In the genomic region with DNA sequence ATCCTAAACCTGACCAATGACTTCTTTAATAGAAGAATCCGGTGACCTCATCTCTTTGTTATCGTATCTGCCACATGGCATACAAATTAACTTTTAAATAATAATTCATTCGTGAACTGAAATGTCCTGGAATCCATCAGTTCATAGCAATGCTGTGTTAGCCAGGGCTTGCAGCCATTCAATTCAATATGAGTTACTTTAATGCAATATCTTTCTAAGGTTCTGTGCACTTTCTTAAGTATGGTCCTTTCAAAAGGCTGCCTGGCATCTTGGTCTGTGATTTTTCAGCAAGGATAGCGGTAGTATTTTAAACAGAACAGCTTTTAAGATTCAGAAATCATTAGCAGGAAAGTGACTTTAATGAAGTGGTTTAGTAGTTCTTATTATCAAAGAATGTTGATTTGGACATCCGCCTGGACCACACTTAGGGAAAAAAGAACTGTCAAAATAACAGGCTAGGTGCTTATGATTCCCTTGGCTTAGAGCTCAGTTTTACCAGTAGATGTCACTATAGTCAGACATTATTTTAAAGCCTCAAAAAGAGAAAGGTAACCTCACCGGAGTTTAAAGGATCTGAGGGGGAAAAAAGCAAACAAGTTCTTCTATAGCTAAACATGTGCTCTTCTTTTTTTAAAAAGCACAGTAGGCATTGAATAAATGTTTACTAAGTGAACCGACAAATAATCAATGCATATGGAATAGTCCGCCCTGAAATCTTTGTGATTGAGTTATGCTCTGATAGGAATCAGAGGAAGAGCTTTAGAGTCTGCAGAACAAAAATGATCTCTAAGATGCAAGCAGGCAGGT, we compare ENCODE assay signal across 9 cellular contexts. TPM values are rescaled to one million over a fixed set of nuclear protein-coding genes. Genes with fewer than 3 reads are reported as not detected.
DNase-seq lines count a peak whose midpoint lies in the region; ATAC-seq and TF ChIP-seq lines count a peak whose summit lies in the region.
"Had no signal": no experiment of that assay in that cellular context is flagged by ENCODE, and none has a peak within 500 bp of the region (broad histone marks: within the 10 kb centered on the region; RNA-seq: fewer than 3 reads in every experiment).

No MANE protein-coding gene starts in this region.

- H3K4me1 Mint-ChIP-seq in HFFc6 (ENCODE audit: low read depth): peaks cover 5% of the 10 kb centered on the region; the same call in 1 of the 2 replicates

- H3K4me1 ChIP-seq in right cardiac atrium (ENCODE audit: control insufficient read depth, insufficient read depth, low read length) (no peaks in the 10 kb centered on the region), stomach smooth muscle (ENCODE audit: control insufficient read depth, insufficient read depth, low read length) (no peaks in the 10 kb centered on the region)
- H3K4me1 ChIP-seq: HAP-1 had no signal

- ATAC-seq in SK-N-SH treated with all-trans-retinoic acid at 6 μM for 48 hours (peak; percentile 93), right cardiac atrium (peak; percentile 76 to 79), GM18868 (IDR thresholded peaks at IDR 0.05; ENCODE audit: unreplicated experiment) (no peak)

- DNase-seq in AG20443 (ENCODE audit: low spot score) (peak; percentile 42), HFFc6 (peak; percentile 38), right cardiac atrium (no peak), islet precursor cell (no peak)
- DNase-seq in stimulated activated CD4-positive, alpha-beta T cell treated with anti-CD3 and anti-CD28 coated beads, Interleukin-2, amount 100 ng/mL, for 24 hours: no peak

- H3K27me3 Mint-ChIP-seq in HFFc6 (ENCODE audit: insufficient read depth): peaks cover 2% of the 10 kb centered on the region

- H3K4me3 Mint-ChIP-seq in HFFc6: no peak overlapping the region

- H3K27ac Mint-ChIP-seq in HFFc6: no peak overlapping the region

- no peaks in the 10 kb centered on the region for H3K9me3 Mint-ChIP-seq in HFFc6

- peak; percentile 80 for TF ChIP-seq CTCF in HFFc6 (IDR thresholded peaks at IDR 0.05)

- intact Hi-C loops in right cardiac atrium (cut with DNase I): loop anchor here (2.0 to 10.0 kb wide), 3 partner anchors 398 to 408 kb away; no protein-coding TSS in a partner anchor

- peak overlapping the region in 1 of 2 donors; percentile 34 for H3K9ac ChIP-seq in stomach smooth muscle (ENCODE audit: low read length in 2 of 2)

- H3K4me3 ChIP-seq in right cardiac atrium (ENCODE audit: low read length): no peak overlapping the region
- H3K4me3 ChIP-seq in stomach smooth muscle (ENCODE audit: low read length in 2 of 2): peak overlapping the region; percentile 54 to 64
- H3K4me3 ChIP-seq: HAP-1 had no signal

- H3K27ac ChIP-seq in right cardiac atrium (ENCODE audit: low read length) (no peak overlapping the region), stomach smooth muscle (ENCODE audit: low read length) (no peak overlapping the region)

- no peaks in the 10 kb centered on the region for H3K9me3 ChIP-seq in right cardiac atrium (ENCODE audit: control insufficient read depth, low read length)
- no peaks in the 10 kb centered on the region for H3K9me3 ChIP-seq in stomach smooth muscle (ENCODE audit: control insufficient read depth in 2 of 2, low read length in 2 of 2)
- H3K9me3 ChIP-seq: HAP-1 had no signal

- no peaks in the 10 kb centered on the region for H3K36me3 Mint-ChIP-seq in HFFc6 (ENCODE audit: low read depth)

- no peaks in the 10 kb centered on the region for H3K36me3 ChIP-seq in stomach smooth muscle (ENCODE audit: control insufficient read depth in 2 of 2, insufficient read depth in 2 of 2, low read length in 2 of 2)
- H3K36me3 ChIP-seq: HAP-1 had no signal

- H3K27me3 ChIP-seq in right cardiac atrium (ENCODE audit: control insufficient read depth, insufficient read depth) (no peaks in the 10 kb centered on the region), stomach smooth muscle (ENCODE audit: control insufficient read depth in 1 of 2, insufficient read depth in 2 of 2, low read length in 2 of 2) (no peaks in the 10 kb centered on the region)

- 45% methylated on average over 8 of the region's 8 CpGs for WGBS in right cardiac atrium

TF ChIP-seq in SK-N-SH treated with all-trans-retinoic acid at 6 μM for 48 hours, 23 proteins besides CTCF, POLR2A, EP300 and RAD21 (continues in another document):
- TF ChIP-seq TCF4 (CRISPR knock-in tag; IDR thresholded peaks at IDR 0.05; ENCODE audit: borderline replicate concordance) (peak; percentile 67), ZNF8 (CRISPR knock-in tag; IDR thresholded peaks at IDR 0.05) (no peak), CSDC2 (CRISPR knock-in tag; IDR thresholded peaks at IDR 0.05) (peak; percentile 65; the same call in 1 of the 2 replicates), ISL1 (CRISPR knock-in tag; IDR thresholded peaks at IDR 0.05) (peak; percentile 99), RARB (CRISPR knock-in tag; IDR thresholded peaks at IDR 0.05) (no peak), ZNF70 (CRISPR knock-in tag; IDR thresholded peaks at IDR 0.05) (no peak), ZFP30 (CRISPR knock-in tag; IDR thresholded peaks at IDR 0.05) (no peak), ZC3H10 (CRISPR knock-in tag; IDR thresholded peaks at IDR 0.05) (0 out of 2 replicates have a peak, but pooled peaks have one; percentile 26), TOX (CRISPR knock-in tag; IDR thresholded peaks at IDR 0.05; ENCODE audit: borderline replicate concordance) (no peak), ZFP3 (CRISPR knock-in tag; IDR thresholded peaks at IDR 0.05) (no peak), ARNTL (CRISPR knock-in tag; IDR thresholded peaks at IDR 0.05; ENCODE audit: borderline replicate concordance, low read depth) (no peak), GLIS3 (CRISPR knock-in tag; IDR thresholded peaks at IDR 0.05) (0 out of 2 replicates have a peak, but pooled peaks have one; percentile 41), SNAI2 (CRISPR knock-in tag; IDR thresholded peaks at IDR 0.05) (peak; percentile 78; the same call in 1 of the 2 replicates), PPARA (CRISPR knock-in tag; IDR thresholded peaks at IDR 0.05; ENCODE audit: borderline replicate concordance) (no peak), ESRRG (CRISPR knock-in tag; IDR thresholded peaks at IDR 0.05) (0 out of 2 replicates have a peak, but pooled peaks have one; percentile 34)
- TF ChIP-seq, protein P1, sequence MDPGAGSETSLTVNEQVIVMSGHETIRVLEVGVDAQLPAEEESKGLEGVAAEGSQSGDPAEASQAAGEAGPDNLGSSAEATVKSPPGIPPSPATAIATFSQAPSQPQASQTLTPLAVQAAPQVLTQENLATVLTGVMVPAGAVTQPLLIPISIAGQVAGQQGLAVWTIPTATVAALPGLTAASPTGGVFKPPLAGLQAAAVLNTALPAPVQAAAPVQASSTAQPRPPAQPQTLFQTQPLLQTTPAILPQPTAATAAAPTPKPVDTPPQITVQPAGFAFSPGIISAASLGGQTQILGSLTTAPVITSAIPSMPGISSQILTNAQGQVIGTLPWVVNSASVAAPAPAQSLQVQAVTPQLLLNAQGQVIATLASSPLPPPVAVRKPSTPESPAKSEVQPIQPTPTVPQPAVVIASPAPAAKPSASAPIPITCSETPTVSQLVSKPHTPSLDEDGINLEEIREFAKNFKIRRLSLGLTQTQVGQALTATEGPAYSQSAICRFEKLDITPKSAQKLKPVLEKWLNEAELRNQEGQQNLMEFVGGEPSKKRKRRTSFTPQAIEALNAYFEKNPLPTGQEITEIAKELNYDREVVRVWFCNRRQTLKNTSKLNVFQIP (CRISPR knock-in tag; IDR thresholded peaks at IDR 0.05; ENCODE audit: borderline replicate concordance, low read depth): no peak
- TF ChIP-seq, protein P2, sequence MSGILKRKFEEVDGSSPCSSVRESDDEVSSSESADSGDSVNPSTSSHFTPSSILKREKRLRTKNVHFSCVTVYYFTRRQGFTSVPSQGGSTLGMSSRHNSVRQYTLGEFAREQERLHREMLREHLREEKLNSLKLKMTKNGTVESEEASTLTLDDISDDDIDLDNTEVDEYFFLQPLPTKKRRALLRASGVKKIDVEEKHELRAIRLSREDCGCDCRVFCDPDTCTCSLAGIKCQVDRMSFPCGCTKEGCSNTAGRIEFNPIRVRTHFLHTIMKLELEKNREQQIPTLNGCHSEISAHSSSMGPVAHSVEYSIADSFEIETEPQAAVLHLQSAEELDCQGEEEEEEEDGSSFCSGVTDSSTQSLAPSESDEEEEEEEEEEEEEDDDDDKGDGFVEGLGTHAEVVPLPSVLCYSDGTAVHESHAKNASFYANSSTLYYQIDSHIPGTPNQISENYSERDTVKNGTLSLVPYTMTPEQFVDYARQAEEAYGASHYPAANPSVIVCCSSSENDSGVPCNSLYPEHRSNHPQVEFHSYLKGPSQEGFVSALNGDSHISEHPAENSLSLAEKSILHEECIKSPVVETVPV (CRISPR knock-in tag; IDR thresholded peaks at IDR 0.05): peak; percentile 74; the same call in 1 of the 2 replicates
- TF ChIP-seq, protein P3, sequence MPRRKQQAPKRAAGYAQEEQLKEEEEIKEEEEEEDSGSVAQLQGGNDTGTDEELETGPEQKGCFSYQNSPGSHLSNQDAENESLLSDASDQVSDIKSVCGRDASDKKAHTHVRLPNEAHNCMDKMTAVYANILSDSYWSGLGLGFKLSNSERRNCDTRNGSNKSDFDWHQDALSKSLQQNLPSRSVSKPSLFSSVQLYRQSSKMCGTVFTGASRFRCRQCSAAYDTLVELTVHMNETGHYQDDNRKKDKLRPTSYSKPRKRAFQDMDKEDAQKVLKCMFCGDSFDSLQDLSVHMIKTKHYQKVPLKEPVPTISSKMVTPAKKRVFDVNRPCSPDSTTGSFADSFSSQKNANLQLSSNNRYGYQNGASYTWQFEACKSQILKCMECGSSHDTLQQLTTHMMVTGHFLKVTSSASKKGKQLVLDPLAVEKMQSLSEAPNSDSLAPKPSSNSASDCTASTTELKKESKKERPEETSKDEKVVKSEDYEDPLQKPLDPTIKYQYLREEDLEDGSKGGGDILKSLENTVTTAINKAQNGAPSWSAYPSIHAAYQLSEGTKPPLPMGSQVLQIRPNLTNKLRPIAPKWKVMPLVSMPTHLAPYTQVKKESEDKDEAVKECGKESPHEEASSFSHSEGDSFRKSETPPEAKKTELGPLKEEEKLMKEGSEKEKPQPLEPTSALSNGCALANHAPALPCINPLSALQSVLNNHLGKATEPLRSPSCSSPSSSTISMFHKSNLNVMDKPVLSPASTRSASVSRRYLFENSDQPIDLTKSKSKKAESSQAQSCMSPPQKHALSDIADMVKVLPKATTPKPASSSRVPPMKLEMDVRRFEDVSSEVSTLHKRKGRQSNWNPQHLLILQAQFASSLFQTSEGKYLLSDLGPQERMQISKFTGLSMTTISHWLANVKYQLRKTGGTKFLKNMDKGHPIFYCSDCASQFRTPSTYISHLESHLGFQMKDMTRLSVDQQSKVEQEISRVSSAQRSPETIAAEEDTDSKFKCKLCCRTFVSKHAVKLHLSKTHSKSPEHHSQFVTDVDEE (CRISPR knock-in tag; IDR thresholded peaks at IDR 0.05): peak; percentile 49; the same call in 1 of the 2 replicates

RNA-seq across cellular contexts. Expression of a gene that starts 22.7 kb away (rescaled TPM):
- 1 to 10 TPM; 5.2 to 7.2 (median 5.7) TPM for total RNA-seq in HFFc6 (2021; fragmentation: NEBNext Ultra II Directional; extraction: Animal tissue kit (Norgen Biotek cat#: 25700))
- total RNA-seq in right cardiac atrium: 1 to 10 TPM; 4.4 to 6.3 (median 5.3) TPM
- 3.8 TPM for polyA plus RNA-seq in right cardiac atrium

Comparison
In these comparisons a context has a peak if more than half of its experiments do, and no peak if none do; other contexts are left out.
1. DNase-seq: peak in AG20443 (single experiment) and HFFc6 (single experiment); none in right cardiac atrium (0 of 3), stimulated activated CD4-positive, alpha-beta T cell treated with anti-CD3 and anti-CD28 coated beads, Interleukin-2, amount 100 ng/mL, for 24 hours (0 of 2) and islet precursor cell (single experiment).